Comparison of ENCODE assay signal across 5 cellular contexts in the genomic region with DNA sequence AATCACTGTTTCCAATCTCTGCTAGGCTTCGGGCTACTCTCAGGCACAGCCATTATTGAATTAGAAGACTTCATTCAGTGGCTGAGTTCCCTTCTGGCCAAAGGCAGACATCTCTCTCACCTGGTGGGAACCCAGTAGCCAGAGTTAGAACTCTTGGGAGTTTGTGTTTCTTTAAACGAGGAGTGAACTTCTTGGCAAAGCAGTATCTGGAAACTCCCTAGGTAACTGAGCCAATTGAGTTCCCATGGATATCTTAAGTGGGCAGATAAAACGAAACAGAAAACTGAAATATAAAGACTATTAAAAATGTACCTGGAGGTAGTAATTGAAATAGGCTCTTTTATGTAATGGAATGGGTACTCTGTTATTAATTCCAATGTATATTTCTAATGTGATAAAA.
"Had no signal": no experiment of that assay in that cellular context is flagged by ENCODE, and none has a peak within 500 bp of the region (broad histone marks: within the 10 kb centered on the region; RNA-seq: fewer than 3 reads in every experiment).

No MANE protein-coding gene starts in this region.

- H3K4me3 Mint-ChIP-seq: H9 had no signal

- H3K9me3 Mint-ChIP-seq: H9 had no signal

- ATAC-seq: K562 had no signal

- H3K4me3 ChIP-seq: K562 had no signal

- DNase-seq: GOT3, H9, HCEC 1CT, IMR-90 had no signal

- H3K27ac Mint-ChIP-seq: H9 had no signal

- H3K4me1 Mint-ChIP-seq: H9 had no signal
